19 cellular contexts compared by ENCODE assay signal in genomic region chr3:64009528-64009927, GRCh38. TPM values are rescaled to one million over a fixed set of nuclear protein-coding genes. Genes with fewer than 3 reads are reported as not detected.
DNase-seq lines count a peak whose midpoint lies in the region; ATAC-seq and TF ChIP-seq lines count a peak whose summit lies in the region.
"Had no signal": no experiment of that assay in that cellular context is flagged by ENCODE, and none has a peak within 500 bp of the region (broad histone marks: within the 10 kb centered on the region; RNA-seq: fewer than 3 reads in every experiment).

No MANE protein-coding gene starts in this region.

- DNase-seq in T-helper 1 cell (no peak), Calu3 (no peak), natural killer cell (no peak), CD1c-positive myeloid dendritic cell (ENCODE audit: extremely low spot score) (no peak)
- DNase-seq in central memory CD8-positive, alpha-beta T cell (ENCODE audit: low spot score in 2 of 2), result no peak
- DNase-seq: activated CD4-positive, CD25-positive, alpha-beta regulatory T cell; activated gamma-delta T cell treated with Interleukin-2 at 50 U/mL for 16 hours; AML-193; aorta; effector CD4-positive, alpha-beta T cell; NCI-H1417; NCI-H524; stimulated activated CD4-positive, alpha-beta T cell treated with anti-CD3 and anti-CD28 coated beads, Interleukin-2, amount 100 ng/mL, for 48 hours; upper lobe of left lung had no signal

- no peak overlapping the region for H3K4me3 Mint-ChIP-seq in T-helper 1 cell treated with Interleukin-12 subunit alpha and Interleukin-12 subunit beta and Interleukin-4 antibody, amounts not matched to agents 30 μg/mL and 1 μg/mL, for 36 hours
- H3K4me3 Mint-ChIP-seq in Calu3 (ENCODE audit: low read depth, unreplicated experiment), result no peak overlapping the region
- no peak overlapping the region for H3K4me3 Mint-ChIP-seq in central memory CD8-positive, alpha-beta T cell
- no peak overlapping the region for H3K4me3 Mint-ChIP-seq in natural killer cell
- H3K4me3 Mint-ChIP-seq: neural crest cell; stimulated activated naive CD8-positive, alpha-beta T cell treated with anti-CD3 and anti-CD28 coated beads, Interleukin-15, Interleukin-2, amounts not matched to agents 100 ng/mL and 50 ng/mL, for 24 hours had no signal

- CTCF ChIA-PET in Calu3 (lab: Charles Lee), result no interaction called here

- H3K4me1 Mint-ChIP-seq in T-helper 1 cell treated with Interleukin-12 subunit alpha and Interleukin-12 subunit beta and Interleukin-4 antibody, amounts not matched to agents 30 μg/mL and 1 μg/mL, for 36 hours (ENCODE audit: low read depth), result peaks cover 16% of the 10 kb centered on the region
- no peaks in the 10 kb centered on the region for H3K4me1 Mint-ChIP-seq in Calu3 (ENCODE audit: low read depth, unreplicated experiment)
- H3K4me1 Mint-ChIP-seq in central memory CD8-positive, alpha-beta T cell, result peaks cover 15% of the 10 kb centered on the region
- peaks cover 16 to 21% of the 10 kb centered on the region in 2 donors for H3K4me1 Mint-ChIP-seq in natural killer cell
- H3K4me1 Mint-ChIP-seq: neural crest cell had no signal

- intact Hi-C loops in Calu3 (cut with micrococcal nuclease; ENCODE audit: unreplicated experiment) (no loop called here), natural killer cell (cut with micrococcal nuclease) (no loop called here)

- BruUV-seq in Calu3 (replicated peaks; lab: Mats Ljungman, UMichigan), result no TSS peak

- peak overlapping the region; percentile 2 for H3K27ac Mint-ChIP-seq in T-helper 1 cell treated with Interleukin-12 subunit alpha and Interleukin-12 subunit beta and Interleukin-4 antibody, amounts not matched to agents 30 μg/mL and 1 μg/mL, for 36 hours
- H3K27ac Mint-ChIP-seq in Calu3 (ENCODE audit: unreplicated experiment) (peak overlapping the region; percentile 2), natural killer cell (peak overlapping the region; percentile 12 to 58)
- peak overlapping the region; percentile 29 for H3K27ac Mint-ChIP-seq in central memory CD8-positive, alpha-beta T cell (ENCODE audit: low read depth)

- H3K36me3 Mint-ChIP-seq in T-helper 1 cell treated with Interleukin-12 subunit alpha and Interleukin-12 subunit beta and Interleukin-4 antibody, amounts not matched to agents 30 μg/mL and 1 μg/mL, for 36 hours (ENCODE audit: low read depth), result peaks cover 38% of the 10 kb centered on the region
- peaks cover 29% of the 10 kb centered on the region for H3K36me3 Mint-ChIP-seq in Calu3 (ENCODE audit: insufficient read depth, unreplicated experiment)
- peaks cover 60% of the 10 kb centered on the region for H3K36me3 Mint-ChIP-seq in central memory CD8-positive, alpha-beta T cell (ENCODE audit: insufficient read depth)
- H3K36me3 Mint-ChIP-seq in natural killer cell, result peaks cover 32% of the 10 kb centered on the region

- H3K27me3 Mint-ChIP-seq in T-helper 1 cell treated with Interleukin-12 subunit alpha and Interleukin-12 subunit beta and Interleukin-4 antibody, amounts not matched to agents 30 μg/mL and 1 μg/mL, for 36 hours (ENCODE audit: low read depth), result no peaks in the 10 kb centered on the region
- H3K27me3 Mint-ChIP-seq in Calu3 (ENCODE audit: unreplicated experiment) (no peaks in the 10 kb centered on the region), natural killer cell (ENCODE audit: low read depth in 2 of 2) (no peaks in the 10 kb centered on the region)
- no peaks in the 10 kb centered on the region for H3K27me3 Mint-ChIP-seq in central memory CD8-positive, alpha-beta T cell
- H3K27me3 Mint-ChIP-seq: stimulated activated naive CD8-positive, alpha-beta T cell treated with anti-CD3 and anti-CD28 coated beads, Interleukin-15, Interleukin-2, amounts not matched to agents 100 ng/mL and 50 ng/mL, for 24 hours had no signal

- no peaks in the 10 kb centered on the region for H3K9me3 Mint-ChIP-seq in T-helper 1 cell treated with Interleukin-12 subunit alpha and Interleukin-12 subunit beta and Interleukin-4 antibody, amounts not matched to agents 30 μg/mL and 1 μg/mL, for 36 hours
- no peaks in the 10 kb centered on the region for H3K9me3 Mint-ChIP-seq in Calu3 (ENCODE audit: low read depth, unreplicated experiment)
- no peaks in the 10 kb centered on the region for H3K9me3 Mint-ChIP-seq in central memory CD8-positive, alpha-beta T cell
- H3K9me3 Mint-ChIP-seq in natural killer cell, result no peaks in the 10 kb centered on the region
- H3K9me3 Mint-ChIP-seq: neural crest cell; stimulated activated naive CD8-positive, alpha-beta T cell treated with anti-CD3 and anti-CD28 coated beads, Interleukin-15, Interleukin-2, amounts not matched to agents 100 ng/mL and 50 ng/mL, for 24 hours had no signal

- ATAC-seq in central memory CD8-positive, alpha-beta T cell (replicated peaks; ENCODE audit: extremely low read depth, poor library complexity, severe bottlenecking), result no peak
- ATAC-seq in natural killer cell (no peak), HG02678 (IDR thresholded peaks at IDR 0.05; ENCODE audit: unreplicated experiment) (no peak), GM18498 (IDR thresholded peaks at IDR 0.05; ENCODE audit: unreplicated experiment) (no peak)

- TF ChIP-seq CTCF in Calu3 (IDR thresholded peaks at IDR 0.05; ENCODE audit: unreplicated experiment) (no peak), natural killer cell (IDR thresholded peaks at IDR 0.05) (no peak)

RNA-seq across cellular contexts. Expression of gene PSMD6, which starts 13.8 kb away (rescaled TPM):
- total RNA-seq in Calu3 (2022) (65.4 and 73.3 TPM in 2 replicates), natural killer cell (100 to 1,000 TPM in 2 of 3 donors, 10 to 100 TPM in 1; 84.4 to 105 (median 102) TPM)
